ENCODE assay signal across 26 cellular contexts in genomic region chr13:45775401-45775963, GRCh38.
"Had no signal": no experiment of that assay in that cellular context is flagged by ENCODE, and none has a peak within 500 bp of the region (broad histone marks: within the 10 kb centered on the region; RNA-seq: fewer than 3 reads in every experiment).

No MANE protein-coding gene starts in this region.

- DNase-seq: activated CD4-positive, alpha-beta memory T cell treated with anti-CD3 and anti-CD28 coated beads for 36 hours; activated CD4-positive, alpha-beta T cell treated with anti-CD3 and anti-CD28 coated beads for 48 hours; activated effector memory CD4-positive, alpha-beta T cell treated with Interleukin-2 at 50 U/mL for 16 hours; activated naive CD4-positive, alpha-beta T cell treated with anti-CD3 and anti-CD28 coated beads, Interleukin-2, amount 10 ng/mL, durations not matched to agents 7 days and 5 days; activated T-cell treated with anti-CD3 and anti-CD28 coated beads, Interleukin-2, amount 50 U/mL, for 72 hours; amygdala; cerebellar nuclear complex; cortex of kidney; effector CD4-positive, alpha-beta T cell; erythroblast; foreskin keratinocyte; glutamatergic neuron; hippocampal formation; left ventricle myocardium superior; mammary epithelial cell; midbrain; natural killer cell; pancreas; right cardiac atrium; stimulated activated CD4-positive, alpha-beta T cell treated with anti-CD3 and anti-CD28 coated beads, Interleukin-12 subunit alpha, Interleukin-12 subunit beta, amount 100 ng/mL, for 4 hours; stimulated activated CD4-positive, alpha-beta T cell treated with anti-CD3 and anti-CD28 coated beads, Interleukin-1b, Interleukin-23, amount 100 ng/mL, for 48 hours; substantia nigra; thyroid gland; upper lobe of right lung had no signal

- H3K4me3 Mint-ChIP-seq: activated CD4-positive, alpha-beta memory T cell treated with anti-CD3 and anti-CD28 coated beads for 36 hours; activated naive CD4-positive, alpha-beta T cell treated with anti-CD3 and anti-CD28 coated beads, Interleukin-2, amount 10 ng/mL, durations not matched to agents 7 days and 5 days; activated T-cell treated with anti-CD3 and anti-CD28 coated beads, Interleukin-2, amount 50 U/mL, for 72 hours; natural killer cell; stimulated activated naive CD8-positive, alpha-beta T cell treated with anti-CD3 and anti-CD28 coated beads, Interleukin-15, Interleukin-2, amounts not matched to agents 100 ng/mL and 50 ng/mL, for 24 hours; T-helper 1 cell treated with Interleukin-12 subunit alpha and Interleukin-12 subunit beta and Interleukin-4 antibody, amounts not matched to agents 30 μg/mL and 1 μg/mL, for 36 hours had no signal

- H3K27me3 Mint-ChIP-seq: activated CD4-positive, alpha-beta memory T cell treated with anti-CD3 and anti-CD28 coated beads for 36 hours had no signal

- H3K4me1 ChIP-seq: pancreas, thyroid gland, upper lobe of right lung had no signal

- H3K27ac ChIP-seq: foreskin keratinocyte, pancreas, thyroid gland, upper lobe of right lung had no signal

- H3K36me3 Mint-ChIP-seq: activated CD4-positive, alpha-beta memory T cell treated with anti-CD3 and anti-CD28 coated beads for 36 hours; activated naive CD4-positive, alpha-beta T cell treated with anti-CD3 and anti-CD28 coated beads, Interleukin-2, amount 10 ng/mL, durations not matched to agents 7 days and 5 days; natural killer cell had no signal

- H3K9me3 ChIP-seq: pancreas, thyroid gland, upper lobe of right lung had no signal

- H3K4me3 ChIP-seq: pancreas, thyroid gland, upper lobe of right lung had no signal

- ATAC-seq: activated T-cell treated with anti-CD3 and anti-CD28 coated beads, Interleukin-2, amount 50 U/mL, for 72 hours; foreskin keratinocyte; left ventricle myocardium superior; natural killer cell; pancreas; right cardiac atrium; upper lobe of right lung had no signal

- H3K9me3 Mint-ChIP-seq: activated CD4-positive, alpha-beta memory T cell treated with anti-CD3 and anti-CD28 coated beads for 36 hours; activated naive CD4-positive, alpha-beta T cell treated with anti-CD3 and anti-CD28 coated beads, Interleukin-2, amount 10 ng/mL, durations not matched to agents 7 days and 5 days; activated T-cell treated with anti-CD3 and anti-CD28 coated beads, Interleukin-2, amount 50 U/mL, for 72 hours; natural killer cell; stimulated activated naive CD8-positive, alpha-beta T cell treated with anti-CD3 and anti-CD28 coated beads, Interleukin-15, Interleukin-2, amounts not matched to agents 100 ng/mL and 50 ng/mL, for 24 hours; T-helper 1 cell treated with Interleukin-12 subunit alpha and Interleukin-12 subunit beta and Interleukin-4 antibody, amounts not matched to agents 30 μg/mL and 1 μg/mL, for 36 hours had no signal

- H3K27me3 ChIP-seq: thyroid gland, upper lobe of right lung had no signal

- H3K27ac Mint-ChIP-seq: activated CD4-positive, alpha-beta memory T cell treated with anti-CD3 and anti-CD28 coated beads for 36 hours; activated naive CD4-positive, alpha-beta T cell treated with anti-CD3 and anti-CD28 coated beads, Interleukin-2, amount 10 ng/mL, durations not matched to agents 7 days and 5 days; activated T-cell treated with anti-CD3 and anti-CD28 coated beads, Interleukin-2, amount 50 U/mL, for 72 hours; natural killer cell; stimulated activated naive CD8-positive, alpha-beta T cell treated with anti-CD3 and anti-CD28 coated beads, Interleukin-15, Interleukin-2, amounts not matched to agents 100 ng/mL and 50 ng/mL, for 24 hours; T-helper 1 cell treated with Interleukin-12 subunit alpha and Interleukin-12 subunit beta and Interleukin-4 antibody, amounts not matched to agents 30 μg/mL and 1 μg/mL, for 36 hours had no signal

- H3K4me1 Mint-ChIP-seq: activated naive CD4-positive, alpha-beta T cell treated with anti-CD3 and anti-CD28 coated beads, Interleukin-2, amount 10 ng/mL, durations not matched to agents 7 days and 5 days; natural killer cell had no signal

- H3K36me3 ChIP-seq: pancreas, thyroid gland, upper lobe of right lung had no signal
